ENCODE assay signal across 10 cellular contexts in genomic region chr1:94068831-94069648, GRCh38. TPM values are rescaled to one million over a fixed set of nuclear protein-coding genes. Genes with fewer than 3 reads are reported as not detected.
DNase-seq lines count a peak whose midpoint lies in the region; ATAC-seq and TF ChIP-seq lines count a peak whose summit lies in the region.
"Had no signal": no experiment of that assay in that cellular context is flagged by ENCODE, and none has a peak within 500 bp of the region (broad histone marks: within the 10 kb centered on the region; RNA-seq: fewer than 3 reads in every experiment).

No MANE protein-coding gene starts in this region.

- H3K27me3 ChIP-seq in dorsolateral prefrontal cortex: peaks cover 0 to 3% (median 0%) of the 10 kb centered on the region in 45 donors
- no peaks in the 10 kb centered on the region for H3K27me3 ChIP-seq in aorta (ENCODE audit: control insufficient read depth in 1 of 2, insufficient read depth in 2 of 2, low read length in 1 of 2)

- H3K27ac ChIP-seq in dorsolateral prefrontal cortex (peak overlapping the region in 53 of 59 donors; percentile 1 to 84 (median 48)), RWPE1 (no peak overlapping the region), aorta (ENCODE audit: low read depth in 1 of 2, low read length in 2 of 2) (no peak overlapping the region)
- H3K27ac ChIP-seq: neutrophil had no signal

- POLR2A ChIA-PET in RWPE1 (lab: Yijun Ruan, JAX; ENCODE audit: low non-redundant PET): no interaction called here

- WGBS in aorta, 2 donors: 51 to 57% methylated on average over 12 of the region's 12 CpGs

- DNase-seq in Right ventricle myocardium inferior (ENCODE audit: missing footprints) (no peak), cardiac septum (ENCODE audit: low spot score) (no peak), dorsolateral prefrontal cortex (peak in 1 of 10 donors; percentile 35), mucosa of descending colon (peak; percentile 67 to 70 (median 68)), RWPE1 (ENCODE audit: low spot score) (no peak), aorta (no peak), HK-2 (ENCODE audit: unreplicated experiment) (no peak)
- DNase-seq in NK-92 treated with Interleukin-12 subunit alpha and Interleukin-12 subunit beta, amount 100 ng/mL, for 24 hours (lab: John Stamatoyannopoulos, UW): no peak
- DNase-seq: activated naive CD4-positive, alpha-beta T cell treated with anti-CD3 and anti-CD28 coated beads for 36 hours had no signal

- H3K9me3 ChIP-seq in mucosa of descending colon (no peaks in the 10 kb centered on the region), aorta (ENCODE audit: control insufficient read depth, low read length) (no peaks in the 10 kb centered on the region)
- H3K9me3 ChIP-seq: neutrophil had no signal

- ATAC-seq in Right ventricle myocardium inferior (peak; percentile 83), mucosa of descending colon (peak; percentile 94), aorta (ENCODE audit: low FRiP score) (no peak)

- intact Hi-C loops in Right ventricle myocardium inferior (cut with DNase I): loop anchor here (10.0 kb wide), 1 partner anchor 396 kb away; no protein-coding TSS in a partner anchor
- intact Hi-C loops in cardiac septum (cut with DNase I): no loop called here
- intact Hi-C loops in dorsolateral prefrontal cortex (cut with DNase I): loop anchor here (10.0 kb wide), 2 partner anchors 166 to 396 kb away; partner anchors contain the start of gene ARHGAP29 (in 1 of the 2)
- intact Hi-C loops in mucosa of descending colon (cut with DNase I, micrococcal nuclease): loop anchor here in 1 of 2 donors (10.0 kb wide), 2 partner anchors 176 to 396 kb away; no protein-coding TSS in a partner anchor
- intact Hi-C loops in aorta (cut with DNase I): loop anchor here in 1 of 2 donors (10.0 kb wide), 1 partner anchor 116 kb away; no protein-coding TSS in a partner anchor

- H3K36me3 ChIP-seq in mucosa of descending colon (ENCODE audit: low read depth) (no peaks in the 10 kb centered on the region), aorta (ENCODE audit: control insufficient read depth in 1 of 2, insufficient read depth in 2 of 2, low read length in 1 of 2) (no peaks in the 10 kb centered on the region)
- H3K36me3 ChIP-seq: neutrophil had no signal

- peaks cover 26% of the 10 kb centered on the region for H3K4me1 ChIP-seq in mucosa of descending colon (ENCODE audit: low read depth)
- no peaks in the 10 kb centered on the region for H3K4me1 ChIP-seq in aorta (ENCODE audit: control insufficient read depth in 1 of 2, insufficient read depth in 2 of 2, low read length in 2 of 2)

- CTCF ChIA-PET in RWPE1 (lab: Yijun Ruan, JAX): interaction anchor here (1.1 kb wide), 1 partner anchor 43 kb away, joined by 3 read pairs; no protein-coding TSS in a partner anchor

- H3K4me3 ChIP-seq in dorsolateral prefrontal cortex (peak overlapping the region in 2 of 59 donors; percentile 3 to 33), mucosa of descending colon (no peak overlapping the region), aorta (ENCODE audit: low read length in 2 of 2) (no peak overlapping the region)

- TF ChIP-seq CTCF in dorsolateral prefrontal cortex (IDR thresholded peaks at IDR 0.05 in 54 of 56, conservative IDR thresholded peaks at IDR 0.05 in 2 of 56; ENCODE audit: low read depth in 1 of 56, partially characterized antibody in 56 of 56) (no peak), mucosa of descending colon (IDR thresholded peaks at IDR 0.05) (no peak), RWPE1 (conservative IDR thresholded peaks at IDR 0.05; ENCODE audit: low read depth) (no peak)

RNA-seq across cellular contexts. Expression of gene ABCA4, which starts 51.9 kb away (rescaled TPM):
- total RNA-seq in Right ventricle myocardium inferior (0.11 TPM), cardiac septum (0.19 TPM), dorsolateral prefrontal cortex (1 to 10 TPM in 67 of 120 experiments, under 1 TPM in 53; 0.07 to 5.2 (median 1.1) TPM), mucosa of descending colon (1 to 10 TPM in 1 of 3 donors, under 1 TPM in 1, not detected in 1; 0.34 to 1.0 TPM), aorta (under 1 TPM; 0.16 to 0.63 TPM)
- polyA plus RNA-seq in aorta: under 1 TPM; 0.08 to 0.25 TPM

Comparison
In these comparisons a context has a peak if more than half of its experiments do, and no peak if none do; other contexts are left out.
1. DNase-seq: peak in mucosa of descending colon (3 of 3); none in Right ventricle myocardium inferior (single experiment), cardiac septum (single experiment), RWPE1 (single experiment), aorta (0 of 2), HK-2 (single experiment) and NK-92 treated with Interleukin-12 subunit alpha and Interleukin-12 subunit beta, amount 100 ng/mL, for 24 hours (single experiment).
2. H3K27ac ChIP-seq: peak in dorsolateral prefrontal cortex (53 of 59); none in RWPE1 (single experiment) and aorta (0 of 2).